14 cellular contexts compared by ENCODE assay signal in the genomic region with DNA sequence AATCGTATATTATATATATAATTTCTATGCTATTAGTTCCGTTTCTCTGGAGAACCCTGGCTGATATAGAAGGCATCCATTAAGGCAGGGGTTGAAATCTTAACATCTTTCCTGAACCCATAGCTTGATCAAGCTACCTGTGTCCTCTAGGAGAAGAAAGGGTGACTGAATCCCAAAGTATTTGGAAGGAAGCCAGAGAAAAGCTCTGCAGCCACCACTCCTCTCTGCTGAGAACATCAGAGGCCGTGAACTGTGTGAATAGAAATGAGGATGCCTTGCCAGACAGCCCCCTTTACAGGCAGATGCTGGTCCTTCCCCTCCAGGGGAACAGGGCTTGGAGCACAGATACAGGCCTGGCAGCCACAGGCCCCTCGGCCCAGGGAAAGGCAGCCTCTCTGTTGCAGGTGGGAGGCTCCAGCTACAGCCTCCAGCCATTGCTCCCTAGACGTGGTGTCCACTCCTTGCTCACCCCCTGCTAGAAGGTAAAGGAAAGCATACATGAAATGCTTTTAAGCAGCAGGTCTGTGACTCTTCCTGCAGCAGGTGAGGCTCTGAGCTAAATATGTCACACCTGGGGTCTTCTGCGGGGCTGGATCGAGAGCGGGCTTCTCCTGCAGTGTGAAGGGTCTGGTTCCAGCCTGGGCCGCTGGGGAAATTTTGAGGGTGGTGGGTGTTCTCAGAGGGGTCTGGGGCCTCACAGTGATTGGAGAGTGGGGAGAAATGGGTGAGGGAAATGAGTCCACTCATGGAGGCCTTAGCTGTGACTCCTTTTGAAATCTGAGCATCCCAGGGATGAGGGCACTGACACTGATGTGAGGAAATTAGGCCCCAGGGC.
A peak's percentile ranks its signal among the peaks of the same experiment; 100 is the strongest.
DNase-seq lines count a peak whose midpoint lies in the region; ATAC-seq and TF ChIP-seq lines count a peak whose summit lies in the region.
"Had no signal": no experiment of that assay in that cellular context is flagged by ENCODE, and none has a peak within 500 bp of the region (broad histone marks: within the 10 kb centered on the region; RNA-seq: fewer than 3 reads in every experiment).

No MANE protein-coding gene starts in this region.

- H3K27me3 Mint-ChIP-seq in brain = no peaks in the 10 kb centered on the region

- TF ChIP-seq CTCF in heart right ventricle (IDR thresholded peaks at IDR 0.05) = no peak
- no peak for TF ChIP-seq CTCF in brain (conservative IDR thresholded peaks at IDR 0.05)
- no peak for TF ChIP-seq CTCF in upper lobe of right lung (IDR thresholded peaks at IDR 0.05)

- H3K4me3 ChIP-seq in heart right ventricle (no peak overlapping the region), muscle layer of duodenum (ENCODE audit: low read depth in 1 of 2, low read length in 2 of 2) (no peak overlapping the region), upper lobe of right lung (no peak overlapping the region)

- peaks cover 0 to 4% (median 3%) of the 10 kb centered on the region in 5 experiments for H3K9me3 Mint-ChIP-seq in brain

- H3K27me3 ChIP-seq in heart right ventricle = peaks cover 0 to 7% (median 0%) of the 10 kb centered on the region in 7 donors
- no peaks in the 10 kb centered on the region for H3K27me3 ChIP-seq in muscle layer of duodenum (ENCODE audit: low read depth, low read length)
- no peaks in the 10 kb centered on the region for H3K27me3 ChIP-seq in upper lobe of right lung

- ATAC-seq in heart right ventricle (no peak), upper lobe of right lung (no peak), HG03097 (IDR thresholded peaks at IDR 0.05; ENCODE audit: low FRiP score, unreplicated experiment) (no peak)

- H3K36me3 Mint-ChIP-seq in brain = peaks cover 3% of the 10 kb centered on the region

- H3K4me1 Mint-ChIP-seq in brain = peaks cover 95% of the 10 kb centered on the region

- no peak for DNase-seq in heart right ventricle
- no peak for DNase-seq in cardiac septum (ENCODE audit: low spot score)
- peak; percentile 56 for DNase-seq in upper lobe of right lung
- no peak for DNase-seq in stimulated activated CD8-positive, alpha-beta memory T cell treated with anti-CD3 and anti-CD28 coated beads, Interleukin-4, amount 100 ng/mL, for 48 hours
- DNase-seq in cerebellar cortex (ENCODE audit: low spot score) = no peak
- DNase-seq: ACHN; activated CD4-positive, CD25-positive, alpha-beta regulatory T cell treated with anti-CD3 and anti-CD28 coated beads, Interleukin-2, amount 50 U/mL, for 72 hours; activated naive CD4-positive, alpha-beta T cell treated with anti-CD3 and anti-CD28 coated beads for 36 hours; GDM1; NCI-H1930; T-helper 2 cell had no signal

- intact Hi-C loops in heart right ventricle (cut with DNase I) = no loop called here
- intact Hi-C loops in cardiac septum (cut with DNase I) = loop anchor here (5.0 kb wide), 1 partner anchor 122 kb away; no protein-coding TSS in a partner anchor
- intact Hi-C loops in upper lobe of right lung (cut with DNase I) = no loop called here

- H3K9me3 ChIP-seq in heart right ventricle (peaks cover 0 to 1% (median 0%) of the 10 kb centered on the region in 11 donors), muscle layer of duodenum (ENCODE audit: control insufficient read depth in 1 of 2, low read length in 2 of 2) (no peaks in the 10 kb centered on the region), upper lobe of right lung (no peaks in the 10 kb centered on the region)

- H3K36me3 ChIP-seq in heart right ventricle (no peaks in the 10 kb centered on the region), muscle layer of duodenum (ENCODE audit: control insufficient read depth in 1 of 2, insufficient read depth in 2 of 2, low read length in 2 of 2) (no peaks in the 10 kb centered on the region), upper lobe of right lung (no peaks in the 10 kb centered on the region)

- H3K27ac ChIP-seq in heart right ventricle = peak overlapping the region in 7 of 10 donors; percentile 46 to 91 (median 84)
- H3K27ac ChIP-seq in muscle layer of duodenum (ENCODE audit: low read length) = peak overlapping the region; percentile 46
- peak overlapping the region; percentile 55 for H3K27ac ChIP-seq in upper lobe of right lung

- peak overlapping the region in 4 of 5 experiments; percentile 20 to 93 (median 88) for H3K27ac Mint-ChIP-seq in brain
- H3K27ac Mint-ChIP-seq: activated naive CD4-positive, alpha-beta T cell treated with anti-CD3 and anti-CD28 coated beads for 36 hours had no signal

- WGBS in heart right ventricle, 2 donors = 86 to 88% methylated on average over 9 of the region's 9 CpGs

- H3K4me1 ChIP-seq in heart right ventricle = peaks cover 8 to 46% (median 24%) of the 10 kb centered on the region in 9 donors
- H3K4me1 ChIP-seq in muscle layer of duodenum (ENCODE audit: control insufficient read depth in 1 of 2, insufficient read depth in 2 of 2, low read length in 2 of 2) = peaks cover 4 to 52% of the 10 kb centered on the region in 2 donors
- peaks cover 23% of the 10 kb centered on the region for H3K4me1 ChIP-seq in upper lobe of right lung

- no peak overlapping the region for H3K4me3 Mint-ChIP-seq in brain
- H3K4me3 Mint-ChIP-seq: activated naive CD4-positive, alpha-beta T cell treated with anti-CD3 and anti-CD28 coated beads for 36 hours had no signal
